In the genomic region with DNA sequence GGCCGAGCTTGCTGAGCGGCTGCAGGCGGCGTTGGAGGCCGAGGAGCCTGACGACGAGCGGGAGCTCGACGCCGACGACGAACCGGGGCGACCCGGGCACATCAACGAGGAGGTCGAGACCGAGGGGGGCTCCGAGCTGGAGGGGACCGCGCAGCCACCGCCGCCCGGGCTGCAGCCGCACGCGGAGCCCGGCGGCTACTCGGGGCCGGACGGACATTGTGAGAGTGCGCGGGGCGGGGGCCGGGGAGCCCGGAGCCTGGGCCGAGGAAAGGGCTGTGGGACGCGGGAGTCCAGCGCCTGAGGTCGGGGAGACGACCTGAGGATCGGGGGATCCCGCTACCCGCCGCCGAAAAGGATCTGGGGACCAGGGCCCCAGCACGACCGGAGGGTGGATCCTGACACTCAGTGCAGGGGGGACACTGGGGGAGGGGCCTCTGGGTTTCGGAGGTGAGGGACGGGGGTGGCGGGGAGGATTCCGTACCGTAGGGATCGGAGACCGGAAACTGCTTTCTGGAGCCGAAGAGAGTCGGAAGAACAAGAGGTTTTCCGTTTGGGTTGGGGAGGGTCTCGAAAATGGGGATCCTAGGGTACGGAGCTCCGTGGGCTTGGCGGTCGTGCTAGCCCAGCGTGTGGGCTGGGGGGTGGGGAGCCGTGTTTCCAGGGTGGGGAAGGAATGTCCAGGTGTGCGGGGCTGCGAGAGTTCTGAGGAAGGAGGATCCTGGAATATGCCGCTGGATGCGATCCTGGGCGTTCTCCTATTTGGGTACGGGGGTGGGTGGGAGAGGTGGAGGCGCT, we compare ENCODE assay signal across 8 cellular contexts. TPM values are rescaled to one million over a fixed set of nuclear protein-coding genes. Genes with fewer than 3 reads are reported as not detected.
DNase-seq lines count a peak whose midpoint lies in the region; ATAC-seq, FAIRE-seq and TF ChIP-seq lines count a peak whose summit lies in the region.

No MANE protein-coding gene starts in this region.

- no peaks in the 10 kb centered on the region for H3K9me2 ChIP-seq in neural cell (ENCODE audit: insufficient read depth, low read length)

- H3K4me3 Mint-ChIP-seq in activated T-cell treated with anti-CD3 and anti-CD28 coated beads, Interleukin-2, amount 50 U/mL, for 4 hours: peak overlapping the region; percentile 90

- TF ChIP-seq RAD21 in A549 (conservative IDR thresholded peaks at IDR 0.05 in 1 of 2, IDR thresholded peaks at IDR 0.05 in 1 of 2): no peak
- TF ChIP-seq RAD21 in neural cell (conservative IDR thresholded peaks at IDR 0.05): peak; percentile 47

- H3K4me2 ChIP-seq in A549 (peak overlapping the region; percentile 95), fibroblast of lung (ENCODE audit: extremely low read depth, insufficient read depth, low read length) (peak overlapping the region; percentile 89), neural cell (ENCODE audit: low read length) (peak overlapping the region; percentile 93)

- CTCF ChIA-PET in A549 (lab: Yijun Ruan, JAX): interaction anchor here (0.5 to 27.6 kb wide), 26 partner anchors 10 to 572 kb away, joined by 3 to 1023 read pairs (median 4); partner anchors contain the start of genes AXL, CYP2S1 and EGLN2

- H4K20me1 ChIP-seq in fibroblast of lung (ENCODE audit: control insufficient read depth, extremely low read depth, insufficient read depth, low read length) (no peaks in the 10 kb centered on the region), neural cell (ENCODE audit: insufficient read depth) (peaks cover 8% of the 10 kb centered on the region)

- H3K36me3 ChIP-seq in fibroblast of lung (ENCODE audit: control insufficient read depth, insufficient read depth, low read length) (peaks cover 8% of the 10 kb centered on the region), neural cell (ENCODE audit: insufficient read depth, low read length) (no peaks in the 10 kb centered on the region)

- H3K79me2 ChIP-seq in fibroblast of lung (ENCODE audit: control insufficient read depth, insufficient read depth, low read length) (peaks cover 44% of the 10 kb centered on the region), neural cell (replicated peaks; ENCODE audit: insufficient read depth, low read length) (peaks cover 39% of the 10 kb centered on the region)

- H2AFZ ChIP-seq in fibroblast of lung (ENCODE audit: low read length) (no peak overlapping the region), neural cell (ENCODE audit: low read depth, low read length) (peak overlapping the region; percentile 56)

- H3K9me3 ChIP-seq in A549 (no peaks in the 10 kb centered on the region), fibroblast of lung (ENCODE audit: control insufficient read depth, insufficient read depth, low read depth, low read length) (no peaks in the 10 kb centered on the region), neural cell (ENCODE audit: low read length) (no peaks in the 10 kb centered on the region)

- TF ChIP-seq POLR2A in A549 (IDR thresholded peaks at IDR 0.05; ENCODE audit: low read length): no peak; the same call in 1 of the 2 replicates

- peak overlapping the region; percentile 99 for H3K9ac ChIP-seq in fibroblast of lung (ENCODE audit: insufficient read depth, low read length)
- H3K9ac ChIP-seq in neural cell (ENCODE audit: low read length): peak overlapping the region; percentile 99

- DNase-seq in A549 (ENCODE audit: low read depth in 1 of 2, low spot score in 1 of 2) (peak; percentile 56 to 82), NCI-H526 treated with DMSO at 0.1 percent for 48 hours (lab: John Stamatoyannopoulos, UW) (peak; percentile 7), fibroblast of lung (ENCODE audit: low read depth in 2 of 2) (peak; percentile 32 to 35)
- DNase-seq in activated T-cell treated with anti-CD3 and anti-CD28 coated beads, Interleukin-2, amount 50 U/mL, for 4 hours: peak; percentile 43

- H3K4me1 Mint-ChIP-seq in activated T-cell treated with anti-CD3 and anti-CD28 coated beads, Interleukin-2, amount 50 U/mL, for 4 hours (ENCODE audit: low read depth): peaks cover 43% of the 10 kb centered on the region

- no peaks in the 10 kb centered on the region for H3F3A ChIP-seq in neural cell (ENCODE audit: insufficient read depth, low read length, poor library complexity, severe bottlenecking)

- H3K36me3 Mint-ChIP-seq in activated T-cell treated with anti-CD3 and anti-CD28 coated beads, Interleukin-2, amount 50 U/mL, for 4 hours (ENCODE audit: insufficient read depth): peaks cover 9% of the 10 kb centered on the region

- H3K27me3 ChIP-seq in fibroblast of lung (ENCODE audit: control insufficient read depth, insufficient read depth, low read length): no peaks in the 10 kb centered on the region
- H3K27me3 ChIP-seq in neural cell (ENCODE audit: insufficient read depth, low read depth, low read length): no peaks in the 10 kb centered on the region

- ATAC-seq in A549: peak; percentile 6 to 9; a peak in 5 of 6 replicates
- peak; percentile 1 for ATAC-seq in GM18511 (IDR thresholded peaks at IDR 0.05; ENCODE audit: unreplicated experiment)
- no peak for ATAC-seq in activated T-cell treated with anti-CD3 and anti-CD28 coated beads, Interleukin-2, amount 50 U/mL, for 4 hours
- no peak for ATAC-seq in HG02981 (IDR thresholded peaks at IDR 0.05; ENCODE audit: unreplicated experiment)

- no peak for TF ChIP-seq EP300 in A549 (IDR thresholded peaks at IDR 0.05)
- TF ChIP-seq EP300 in neural cell (conservative IDR thresholded peaks at IDR 0.05; ENCODE audit: poor library complexity, severe bottlenecking): no peak

- no peaks in the 10 kb centered on the region for H3K27me3 Mint-ChIP-seq in activated T-cell treated with anti-CD3 and anti-CD28 coated beads, Interleukin-2, amount 50 U/mL, for 4 hours (ENCODE audit: low read depth)

- H3K4me3 ChIP-seq in A549 (peak overlapping the region; percentile 88), fibroblast of lung (replicated peaks in 1 of 4; ENCODE audit: control extremely low read depth in 1 of 4, insufficient read depth in 1 of 4, low read depth in 3 of 4, low read length in 4 of 4) (peak overlapping the region; percentile 82 to 94 (median 90)), neural cell (ENCODE audit: low read length) (peak overlapping the region; percentile 97)

- POLR2A ChIA-PET in A549 (lab: Yijun Ruan, JAX): interaction anchor here (0.5 to 4.5 kb wide), 28 partner anchors 8 to 596 kb away, joined by 3 to 121 read pairs (median 6); partner anchors contain the start of genes ACTMAP, AXL, B9D2 and CCDC97

- peak overlapping the region; percentile 96 to 99 for H3K27ac ChIP-seq in A549
- peak overlapping the region; percentile 96 for H3K27ac ChIP-seq in fibroblast of lung (ENCODE audit: insufficient read depth, low read length)
- peak overlapping the region; percentile 98 for H3K27ac ChIP-seq in neural cell (ENCODE audit: low read length)
- H3K27ac ChIP-seq in temporal lobe (ENCODE audit: low read depth, low read length): peak overlapping the region; percentile 90

- H3K4me1 ChIP-seq in A549: peaks cover 26% of the 10 kb centered on the region
- H3K4me1 ChIP-seq in fibroblast of lung (ENCODE audit: control insufficient read depth, extremely low read depth, insufficient read depth, low read length): peaks cover 15% of the 10 kb centered on the region

- no peaks in the 10 kb centered on the region for H3K9me3 Mint-ChIP-seq in activated T-cell treated with anti-CD3 and anti-CD28 coated beads, Interleukin-2, amount 50 U/mL, for 4 hours

- FAIRE-seq in A549 (lab: Jason Lieb, UNC): no peak

- WGBS in A549 (ENCODE audit: missing lambda C conversion rate): under 1% methylated on average over 62 of the region's 75 CpGs

- no peak for TF ChIP-seq CTCF in A549 (IDR thresholded peaks at IDR 0.05)
- no peak for TF ChIP-seq CTCF in fibroblast of lung (conservative IDR thresholded peaks at IDR 0.05 in 1 of 2, IDR thresholded peaks at IDR 0.05 in 1 of 2; ENCODE audit: low read depth in 1 of 2, low read length in 2 of 2)
- TF ChIP-seq CTCF in neural cell (IDR thresholded peaks at IDR 0.05; ENCODE audit: poor library complexity, severe bottlenecking): no peak

RNA-seq across cellular contexts. Expression of gene HNRNPUL1, which starts 0.6 kb away (rescaled TPM):
- polyA plus RNA-seq in A549 (2011; rRNA removed): 89.5 and 117 TPM in 2 replicates
- 77.4 and 104 TPM in 2 replicates for polyA plus RNA-seq in A549 (2012; cell fraction: cytosol; rRNA removed)
- polyA plus RNA-seq in A549 (2012; cell fraction: nucleus; rRNA removed): 94.8 and 133 TPM in 2 replicates
- polyA plus RNA-seq in A549 (2017; fragmentation: RNase III; extraction: RNeasy Plus Mini Kit Qiagen cat#74134 plus additional on column Dnase treatment): 272 to 278 TPM (median 273 TPM) in 3 replicates
- polyA minus RNA-seq in A549 (2011; rRNA and poly(A)+ RNA removed): 118 and 124 TPM in 2 replicates
- 100 to 1,000 TPM; 224 to 248 (median 238) TPM for total RNA-seq in activated T-cell treated with anti-CD3 and anti-CD28 coated beads, Interleukin-2, amount 50 U/mL, for 4 hours
- 47.3 and 58.1 TPM in 2 replicates for total RNA-seq in fibroblast of lung
- polyA plus RNA-seq in fibroblast of lung: 36.4 and 60.4 TPM in 2 replicates
- 121 and 163 TPM in 2 replicates for polyA plus RNA-seq in fibroblast of lung (2012)
- polyA minus RNA-seq in fibroblast of lung (ENCODE audit: low replicate concordance): 123 and 228 TPM in 2 replicates
- polyA plus RNA-seq in neural cell: 34.6 and 38.3 TPM in 2 replicates
- polyA minus RNA-seq in neural cell: 75.0 and 77.7 TPM in 2 replicates
- 101 TPM for total RNA-seq in temporal lobe

RNA-seq across cellular contexts. Expression of gene CCDC97, which starts 45.2 kb away (rescaled TPM):
- polyA plus RNA-seq in A549 (2011; rRNA removed): 18.7 and 21.4 TPM in 2 replicates
- 18.9 and 24.5 TPM in 2 replicates for polyA plus RNA-seq in A549 (2012; cell fraction: cytosol; rRNA removed)
- polyA plus RNA-seq in A549 (2012; cell fraction: nucleus; rRNA removed): 27.6 and 37.7 TPM in 2 replicates
- 26.8 to 29.2 TPM (median 27.6 TPM) in 3 replicates for polyA plus RNA-seq in A549 (2017; fragmentation: RNase III; extraction: RNeasy Plus Mini Kit Qiagen cat#74134 plus additional on column Dnase treatment)
- 26.4 and 31.9 TPM in 2 replicates for polyA minus RNA-seq in A549 (2011; rRNA and poly(A)+ RNA removed)
- 10 to 100 TPM; 33.8 to 40.5 (median 35.1) TPM for total RNA-seq in activated T-cell treated with anti-CD3 and anti-CD28 coated beads, Interleukin-2, amount 50 U/mL, for 4 hours
- total RNA-seq in fibroblast of lung: 5.9 and 7.8 TPM in 2 replicates
- 6.3 and 9.9 TPM in 2 replicates for polyA plus RNA-seq in fibroblast of lung
- polyA plus RNA-seq in fibroblast of lung (2012): 14.8 and 18.5 TPM in 2 replicates
- 23.9 and 35.2 TPM in 2 replicates for polyA minus RNA-seq in fibroblast of lung (ENCODE audit: low replicate concordance)
- 4.9 and 5.5 TPM in 2 replicates for polyA plus RNA-seq in neural cell
- polyA minus RNA-seq in neural cell: 8.1 and 10.2 TPM in 2 replicates
- total RNA-seq in temporal lobe: 6.4 TPM

RNA-seq across cellular contexts. Expression of gene AXL, which starts 45.8 kb away (rescaled TPM):
- 60.1 and 60.3 TPM in 2 replicates for polyA plus RNA-seq in A549 (2011; rRNA removed)
- 66.8 and 78.1 TPM in 2 replicates for polyA plus RNA-seq in A549 (2012; cell fraction: cytosol; rRNA removed)
- polyA plus RNA-seq in A549 (2012; cell fraction: nucleus; rRNA removed): 128 and 129 TPM in 2 replicates
- polyA plus RNA-seq in A549 (2017; fragmentation: RNase III; extraction: RNeasy Plus Mini Kit Qiagen cat#74134 plus additional on column Dnase treatment): 45.4 to 69.4 TPM (median 47.8 TPM) in 3 replicates
- polyA minus RNA-seq in A549 (2011; rRNA and poly(A)+ RNA removed): 378 and 386 TPM in 2 replicates
- under 1 TPM; 0.08 to 0.40 (median 0.30) TPM for total RNA-seq in activated T-cell treated with anti-CD3 and anti-CD28 coated beads, Interleukin-2, amount 50 U/mL, for 4 hours
- total RNA-seq in fibroblast of lung: 107 and 223 TPM in 2 replicates
- polyA plus RNA-seq in fibroblast of lung: 231 and 319 TPM in 2 replicates
- polyA plus RNA-seq in fibroblast of lung (2012): 332 and 351 TPM in 2 replicates
- polyA minus RNA-seq in fibroblast of lung (ENCODE audit: low replicate concordance): 2,777 and 4,130 TPM in 2 replicates
- polyA plus RNA-seq in neural cell: 0.10 TPM in 1 of 2 replicates, not detected in the other
- 0.49 and 0.81 TPM in 2 replicates for polyA minus RNA-seq in neural cell
- 7.1 TPM for total RNA-seq in temporal lobe

Comparison
In these comparisons a context has a peak if more than half of its experiments do, and no peak if none do; other contexts are left out.
1. ATAC-seq: peak in A549 (2 of 2) and GM18511 (single experiment); none in activated T-cell treated with anti-CD3 and anti-CD28 coated beads, Interleukin-2, amount 50 U/mL, for 4 hours (0 of 2) and HG02981 (single experiment).
2. DNase-seq: peak in every context shown above with its lines; median percentile 69 in A549; 43 in activated T-cell treated with anti-CD3 and anti-CD28 coated beads, Interleukin-2, amount 50 U/mL, for 4 hours; 34 in fibroblast of lung; 7 in NCI-H526 treated with DMSO at 0.1 percent for 48 hours.
3. RNA of gene AXL, which starts 45.8 kb away (total RNA-seq): 107 to 223 TPM in fibroblast of lung; 7.1 TPM in temporal lobe (single experiment) and 0.08 to 0.40 TPM in activated T-cell treated with anti-CD3 and anti-CD28 coated beads, Interleukin-2, amount 50 U/mL, for 4 hours; every median in the first group is over 10 times any median in the second.
4. Peak in every context shown above with its lines, with median percentiles within 50 percentile points of each other: H3K27ac ChIP-seq, H3K4me2 ChIP-seq and H3K4me3 ChIP-seq.